Comparison of ENCODE assay signal across 8 cellular contexts in genomic region chr22:46027219-46028068, GRCh38.
A peak's percentile ranks its signal among the peaks of the same experiment; 100 is the strongest.
DNase-seq lines count a peak whose midpoint lies in the region; ATAC-seq lines count a peak whose summit lies in the region.

No MANE protein-coding gene starts in this region.

- H3K4me1 ChIP-seq in duodenal mucosa (ENCODE audit: control insufficient read depth in 1 of 2, insufficient read depth in 2 of 2, low read length in 2 of 2), result peaks cover 6 to 12% of the 10 kb centered on the region in 2 donors
- peaks cover 4 to 47% (median 16%) of the 10 kb centered on the region in 5 donors for H3K4me1 ChIP-seq in subcutaneous abdominal adipose tissue (ENCODE audit: control insufficient read depth in 5 of 5, insufficient read depth in 5 of 5, low read length in 5 of 5)

- peak; percentile 90 for ATAC-seq in memory B cell (ENCODE audit: low read depth)
- ATAC-seq in GM21737 (IDR thresholded peaks at IDR 0.05; ENCODE audit: unreplicated experiment), result no peak
- ATAC-seq in HG02852 (IDR thresholded peaks at IDR 0.05; ENCODE audit: unreplicated experiment), result no peak
- ATAC-seq in HG03108 (IDR thresholded peaks at IDR 0.05; ENCODE audit: unreplicated experiment), result no peak
- ATAC-seq in HG03095 (IDR thresholded peaks at IDR 0.05; ENCODE audit: unreplicated experiment), result no peak

- H3K27ac ChIP-seq in duodenal mucosa (ENCODE audit: low read depth, low read length) (no peak overlapping the region), subcutaneous abdominal adipose tissue (ENCODE audit: low read depth, low read length) (peak overlapping the region; percentile 50)

- peak overlapping the region; percentile 68 for H3K27ac Mint-ChIP-seq in memory B cell

- H3K4me3 ChIP-seq in duodenal mucosa (ENCODE audit: low read depth in 1 of 2, low read length in 2 of 2) (peak overlapping the region; percentile 53 to 58), subcutaneous abdominal adipose tissue (ENCODE audit: low read depth in 1 of 5, low read length in 5 of 5) (peak overlapping the region in 4 of 5 donors; percentile 57 to 66 (median 58))

- H3K9me3 ChIP-seq in duodenal mucosa (ENCODE audit: control insufficient read depth in 1 of 2, low read length in 2 of 2), result no peaks in the 10 kb centered on the region
- no peaks in the 10 kb centered on the region for H3K9me3 ChIP-seq in subcutaneous abdominal adipose tissue (ENCODE audit: control insufficient read depth in 5 of 5, low read length in 5 of 5)

- H3K27me3 ChIP-seq in duodenal mucosa (ENCODE audit: control insufficient read depth in 1 of 2, insufficient read depth in 2 of 2, low read length in 2 of 2), result peaks cover 0 to 4% of the 10 kb centered on the region in 2 donors
- no peaks in the 10 kb centered on the region for H3K27me3 ChIP-seq in subcutaneous abdominal adipose tissue (ENCODE audit: control insufficient read depth in 5 of 5, insufficient read depth in 4 of 5, low read length in 5 of 5)

- H3K36me3 Mint-ChIP-seq in memory B cell, result peaks cover 2% of the 10 kb centered on the region

- peak overlapping the region; percentile 86 for H3K4me3 Mint-ChIP-seq in memory B cell

- H3K36me3 ChIP-seq in duodenal mucosa (ENCODE audit: control insufficient read depth in 1 of 2, insufficient read depth in 2 of 2, low read length in 2 of 2), result no peaks in the 10 kb centered on the region
- no peaks in the 10 kb centered on the region for H3K36me3 ChIP-seq in subcutaneous abdominal adipose tissue (ENCODE audit: control insufficient read depth in 5 of 5, insufficient read depth in 5 of 5, low read length in 5 of 5)

- DNase-seq in MV-4-11 (lab: John Stamatoyannopoulos, UW), result peak; percentile 6
- DNase-seq in memory B cell (ENCODE audit: low spot score in 2 of 2), result no peak

- no peaks in the 10 kb centered on the region for H3K9me3 Mint-ChIP-seq in memory B cell

- peaks cover 13% of the 10 kb centered on the region for H3K4me1 Mint-ChIP-seq in memory B cell

- H3K9ac ChIP-seq in duodenal mucosa (ENCODE audit: low read depth in 1 of 2, low read length in 2 of 2), result peak overlapping the region; percentile 67 to 69
- peak overlapping the region in 3 of 5 donors; percentile 52 to 66 (median 56) for H3K9ac ChIP-seq in subcutaneous abdominal adipose tissue (ENCODE audit: low read length in 5 of 5)

- peaks cover 21% of the 10 kb centered on the region for H3K27me3 Mint-ChIP-seq in memory B cell
